ENCODE assay signal across 8 cellular contexts in the genomic region with DNA sequence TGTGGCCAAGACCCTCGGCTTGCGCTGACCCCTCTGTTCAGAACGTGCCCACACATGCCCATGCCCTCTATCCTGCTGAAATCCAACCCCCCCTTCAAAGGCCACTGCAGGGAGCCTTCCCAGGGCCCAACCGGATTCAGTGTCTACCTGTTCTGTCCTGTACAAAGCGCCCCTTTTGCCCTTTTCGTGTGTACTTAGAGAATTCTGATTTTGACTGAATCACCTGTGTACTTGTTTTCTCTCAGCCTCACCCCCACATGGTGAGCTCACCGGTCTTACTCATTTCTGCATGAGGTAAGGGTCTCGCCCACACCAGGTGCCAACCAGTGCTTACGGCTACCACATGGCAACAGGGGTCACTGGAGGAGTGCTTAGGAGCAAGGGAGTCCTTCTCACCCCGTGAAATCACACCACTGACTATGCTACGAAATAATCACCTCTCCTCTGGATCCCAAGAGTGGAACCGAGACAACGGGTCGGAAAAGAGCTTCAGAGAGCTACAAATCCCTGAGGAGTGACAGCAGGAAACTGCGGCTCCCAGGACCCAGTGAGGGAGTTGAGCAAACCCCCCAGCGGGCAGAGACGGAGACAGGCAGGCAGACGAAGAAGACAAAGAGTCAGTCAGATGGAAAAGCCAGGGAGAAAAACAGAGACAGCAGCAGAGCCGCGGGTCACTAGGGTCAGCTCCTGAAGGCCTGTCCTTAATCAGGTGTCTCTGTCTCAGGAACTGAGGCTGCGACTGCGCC. TPM values are rescaled to one million over a fixed set of nuclear protein-coding genes. Genes with fewer than 3 reads are reported as not detected.
DNase-seq lines count a peak whose midpoint lies in the region; ATAC-seq, FAIRE-seq and TF ChIP-seq lines count a peak whose summit lies in the region.

No MANE protein-coding gene starts in this region.

- peak overlapping the region in 9 of 10 donors; percentile 48 to 96 (median 82) for H3K27ac ChIP-seq in heart right ventricle
- H3K27ac ChIP-seq in iPS-18a (ENCODE audit: low read length): no peak overlapping the region

- no peak for FAIRE-seq in H54 (lab: Jason Lieb, UNC)

- DNase-seq in heart right ventricle (no peak), cardiac septum (ENCODE audit: low spot score) (no peak), hypothalamus (lab: John Stamatoyannopoulos, UW) (no peak), H54 (ENCODE audit: insufficient read length, low spot score) (no peak)
- DNase-seq in activated CD8-positive, alpha-beta T cell treated with anti-CD3 and anti-CD28 coated beads, Interleukin-2, amount 10 ng/mL, durations not matched to agents 7 days and 5 days: no peak
- peak; percentile 30 to 62 for DNase-seq in stimulated activated CD4-positive, alpha-beta T cell treated with anti-CD3 and anti-CD28 coated beads, Interleukin-4, amount 100 ng/mL, for 4 hours

- H3K36me3 Mint-ChIP-seq in activated CD8-positive, alpha-beta T cell treated with anti-CD3 and anti-CD28 coated beads, Interleukin-2, amount 10 ng/mL, durations not matched to agents 7 days and 5 days (ENCODE audit: low read depth): no peaks in the 10 kb centered on the region

- intact Hi-C loops in heart right ventricle (cut with DNase I): loop anchor here (1.0 to 10.0 kb wide), 12 partner anchors 33 to 215 kb away; partner anchors contain the start of genes S100A9 (in 3 of the 10) and S100A6 (in 1 of the 10)
- intact Hi-C loops in cardiac septum (cut with DNase I): loop anchor here (1.0 to 5.0 kb wide), 4 partner anchors 34 to 215 kb away; partner anchors contain the start of gene S100A14

- no peak overlapping the region for H3K4me3 Mint-ChIP-seq in activated CD8-positive, alpha-beta T cell treated with anti-CD3 and anti-CD28 coated beads, Interleukin-2, amount 10 ng/mL, durations not matched to agents 7 days and 5 days

- H3K4me3 ChIP-seq in heart right ventricle (peak overlapping the region in 5 of 10 donors; percentile 30 to 46 (median 38)), iPS-18a (ENCODE audit: low read length) (peak overlapping the region; percentile 22)

- no peak; the same call in 1 of the 2 replicates for TF ChIP-seq POLR2A in H54 (IDR thresholded peaks at IDR 0.05; ENCODE audit: low read depth, low read length)

- peaks cover 11% of the 10 kb centered on the region for H3K27me3 Mint-ChIP-seq in activated CD8-positive, alpha-beta T cell treated with anti-CD3 and anti-CD28 coated beads, Interleukin-2, amount 10 ng/mL, durations not matched to agents 7 days and 5 days (ENCODE audit: low read depth)

- CTCF ChIA-PET in activated CD8-positive, alpha-beta T cell treated with anti-CD3 and anti-CD28 coated beads, Interleukin-2, amount 10 ng/mL, durations not matched to agents 7 days and 5 days (lab: Charles Lee): interaction anchor here (0.6 to 7.4 kb wide), 27 partner anchors 8 to 378 kb away, joined by 3 to 245 read pairs (median 6); partner anchors contain the start of genes DENND4B, S100A1, S100A13 and S100A4

- H3K4me1 ChIP-seq in heart right ventricle (peaks cover 26 to 55% (median 38%) of the 10 kb centered on the region in 9 donors), iPS-18a (ENCODE audit: control insufficient read depth, low read depth, low read length) (peaks cover 25% of the 10 kb centered on the region)

- TF ChIP-seq CTCF in heart right ventricle (IDR thresholded peaks at IDR 0.05): no peak

- no peak for ATAC-seq in heart right ventricle
- no peak for ATAC-seq in activated CD8-positive, alpha-beta T cell treated with anti-CD3 and anti-CD28 coated beads, Interleukin-2, amount 10 ng/mL, durations not matched to agents 7 days and 5 days
- no peak for ATAC-seq in HG03442 (IDR thresholded peaks at IDR 0.05; ENCODE audit: unreplicated experiment)

- no peaks in the 10 kb centered on the region for H3K9me3 ChIP-seq in heart right ventricle
- no peaks in the 10 kb centered on the region for H3K9me3 ChIP-seq in iPS-18a (ENCODE audit: control insufficient read depth, low read depth, low read length)

- POLR2A ChIA-PET in activated CD8-positive, alpha-beta T cell treated with anti-CD3 and anti-CD28 coated beads, Interleukin-2, amount 10 ng/mL, durations not matched to agents 7 days and 5 days (lab: Charles Lee): interaction anchor here (1.0 to 1.7 kb wide), 4 partner anchors 11 to 35 kb away, joined by 3 to 12 read pairs (median 6); partner anchors contain the start of gene S100A6

- peaks cover 47% of the 10 kb centered on the region for H3K4me1 Mint-ChIP-seq in activated CD8-positive, alpha-beta T cell treated with anti-CD3 and anti-CD28 coated beads, Interleukin-2, amount 10 ng/mL, durations not matched to agents 7 days and 5 days (ENCODE audit: low read depth)

- 78 to 82% methylated on average over 22 of the region's 22 CpGs for WGBS in heart right ventricle, 2 donors

- no peaks in the 10 kb centered on the region for H3K9me3 Mint-ChIP-seq in activated CD8-positive, alpha-beta T cell treated with anti-CD3 and anti-CD28 coated beads, Interleukin-2, amount 10 ng/mL, durations not matched to agents 7 days and 5 days (ENCODE audit: insufficient read depth)

- peak overlapping the region; percentile 19 for H3K9ac ChIP-seq in iPS-18a (ENCODE audit: low read length)

- H3K36me3 ChIP-seq in heart right ventricle: no peaks in the 10 kb centered on the region
- H3K36me3 ChIP-seq in iPS-18a (ENCODE audit: control insufficient read depth, low read depth, low read length): no peaks in the 10 kb centered on the region

- peak overlapping the region; percentile 6 for H3K27ac Mint-ChIP-seq in activated CD8-positive, alpha-beta T cell treated with anti-CD3 and anti-CD28 coated beads, Interleukin-2, amount 10 ng/mL, durations not matched to agents 7 days and 5 days

- no peaks in the 10 kb centered on the region for H3K27me3 ChIP-seq in heart right ventricle
- no peaks in the 10 kb centered on the region for H3K27me3 ChIP-seq in iPS-18a (ENCODE audit: control insufficient read depth, insufficient read depth, low read length)

RNA-seq across cellular contexts. Expression of gene S100A2, which starts 2.1 kb away (rescaled TPM):
- 1 to 10 TPM in 9 of 10 donors, not detected in 1; 1.2 to 4.5 (median 3.1) TPM for total RNA-seq in heart right ventricle
- polyA plus RNA-seq in heart right ventricle: 1 to 10 TPM; 2.2 to 7.4 TPM
- 5.0 TPM for total RNA-seq in cardiac septum
- total RNA-seq in activated CD8-positive, alpha-beta T cell treated with anti-CD3 and anti-CD28 coated beads, Interleukin-2, amount 10 ng/mL, durations not matched to agents 7 days and 5 days: under 1 TPM in 1 of 2 experiments, not detected in 1; 0.63 TPM

RNA-seq across cellular contexts. Expression of gene S100A3, which starts 18.7 kb away (rescaled TPM):
- total RNA-seq in heart right ventricle (1 to 10 TPM in 3 of 10 donors, under 1 TPM in 1, not detected in 6; 0.30 to 2.9 (median 1.9) TPM), cardiac septum (1.3 TPM)
- 1 to 10 TPM; 2.4 to 6.3 TPM for polyA plus RNA-seq in heart right ventricle
- total RNA-seq in activated CD8-positive, alpha-beta T cell treated with anti-CD3 and anti-CD28 coated beads, Interleukin-2, amount 10 ng/mL, durations not matched to agents 7 days and 5 days: not detected

RNA-seq across cellular contexts. Expression of gene S100A4, which starts 22.2 kb away (rescaled TPM):
- total RNA-seq in heart right ventricle: 100 to 1,000 TPM in 2 of 10 donors, 10 to 100 TPM in 8; 29.4 to 166 (median 68.1) TPM
- polyA plus RNA-seq in heart right ventricle: 100 to 1,000 TPM; 196 to 755 TPM
- total RNA-seq in cardiac septum: 107 TPM
- 100 to 1,000 TPM; 628 to 665 TPM for total RNA-seq in activated CD8-positive, alpha-beta T cell treated with anti-CD3 and anti-CD28 coated beads, Interleukin-2, amount 10 ng/mL, durations not matched to agents 7 days and 5 days

RNA-seq across cellular contexts. Expression of gene S100A5, which starts 27.1 kb away (rescaled TPM):
- total RNA-seq in heart right ventricle (not detected), cardiac septum (not detected)
- polyA plus RNA-seq in heart right ventricle: not detected
- 1 to 10 TPM; 1.8 to 1.9 TPM for total RNA-seq in activated CD8-positive, alpha-beta T cell treated with anti-CD3 and anti-CD28 coated beads, Interleukin-2, amount 10 ng/mL, durations not matched to agents 7 days and 5 days

RNA-seq across cellular contexts. Expression of gene S100A6, which starts 32.0 kb away (rescaled TPM):
- total RNA-seq in heart right ventricle: 100 to 1,000 TPM; 237 to 385 (median 294) TPM
- 1,000 to 10,000 TPM in 1 of 2 donors, 100 to 1,000 TPM in 1; 630 to 2,261 TPM for polyA plus RNA-seq in heart right ventricle
- 418 TPM for total RNA-seq in cardiac septum
- 100 to 1,000 TPM; 425 to 431 TPM for total RNA-seq in activated CD8-positive, alpha-beta T cell treated with anti-CD3 and anti-CD28 coated beads, Interleukin-2, amount 10 ng/mL, durations not matched to agents 7 days and 5 days

Comparison
In these comparisons a context has a peak if more than half of its experiments do, and no peak if none do; other contexts are left out.
1. DNase-seq: peak in stimulated activated CD4-positive, alpha-beta T cell treated with anti-CD3 and anti-CD28 coated beads, Interleukin-4, amount 100 ng/mL, for 4 hours (2 of 2); none in heart right ventricle (0 of 2), cardiac septum (single experiment), activated CD8-positive, alpha-beta T cell treated with anti-CD3 and anti-CD28 coated beads, Interleukin-2, amount 10 ng/mL, durations not matched to agents 7 days and 5 days (single experiment), hypothalamus (0 of 51) and H54 (single experiment).